Comparison of ENCODE assay signal across 18 cellular contexts in the genomic region with DNA sequence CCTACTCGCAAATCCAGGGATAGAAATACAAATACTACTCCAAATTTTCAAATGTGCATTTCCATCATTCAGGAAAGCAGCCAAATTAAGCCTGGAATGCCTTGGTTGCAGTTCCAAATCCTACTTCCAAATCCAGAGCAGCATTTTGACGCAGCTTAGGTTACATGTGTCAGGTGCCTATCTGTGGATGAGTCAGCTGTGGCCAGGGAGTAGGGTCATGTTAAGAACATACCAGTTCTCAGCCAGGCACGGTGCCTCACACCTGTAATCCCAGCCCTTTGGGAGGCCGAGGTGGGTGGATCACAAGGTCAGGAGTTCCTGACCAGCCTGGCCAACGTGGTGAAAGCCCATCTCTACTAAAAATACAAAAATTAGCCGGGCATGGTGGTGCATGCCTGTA.
"Had no signal": no experiment of that assay in that cellular context is flagged by ENCODE, and none has a peak within 500 bp of the region (broad histone marks: within the 10 kb centered on the region; RNA-seq: fewer than 3 reads in every experiment).

No MANE protein-coding gene starts in this region.

- ATAC-seq: foreskin keratinocyte, heart right ventricle, left cardiac atrium, left lung, left ventricle myocardium superior, lower lobe of right lung, mucosa of descending colon had no signal

- H3K4me3 Mint-ChIP-seq: mesothelial cell of epicardium had no signal

- H3K4me1 Mint-ChIP-seq: mesothelial cell of epicardium had no signal

- DNase-seq: dermis blood vessel endothelial cell; dorsolateral prefrontal cortex; effector CD4-positive, alpha-beta T cell; effector memory CD4-positive, alpha-beta T cell; foreskin keratinocyte; glutamatergic neuron; head of caudate nucleus; heart right ventricle; hippocampal formation; left cardiac atrium; left lung; left ventricle myocardium superior; lower lobe of right lung; mesenchymal stem cell; mucosa of descending colon had no signal

- H3K27ac ChIP-seq: coronary artery, dorsolateral prefrontal cortex, esophagus muscularis mucosa, foreskin keratinocyte, heart right ventricle, left lung, lower lobe of right lung had no signal

- H3K9me3 Mint-ChIP-seq: mesothelial cell of epicardium had no signal

- H3K4me1 ChIP-seq: esophagus muscularis mucosa, foreskin keratinocyte, left lung, lower lobe of right lung had no signal

- H3K9me3 ChIP-seq: esophagus muscularis mucosa, heart right ventricle, left lung, lower lobe of right lung, mucosa of descending colon had no signal

- H3K27me3 ChIP-seq: dorsolateral prefrontal cortex, esophagus muscularis mucosa, foreskin keratinocyte, heart right ventricle, left lung had no signal

- H3K4me3 ChIP-seq: coronary artery, dorsolateral prefrontal cortex, esophagus muscularis mucosa, heart right ventricle, left lung, lower lobe of right lung, mucosa of descending colon had no signal

- H3K27ac Mint-ChIP-seq: mesothelial cell of epicardium had no signal
